10 cellular contexts compared by ENCODE assay signal in genomic region chr7:25031007-25031406, GRCh38. TPM values are rescaled to one million over a fixed set of nuclear protein-coding genes. Genes with fewer than 3 reads are reported as not detected.
DNase-seq lines count a peak whose midpoint lies in the region; ATAC-seq and TF ChIP-seq lines count a peak whose summit lies in the region.
"Had no signal": no experiment of that assay in that cellular context is flagged by ENCODE, and none has a peak within 500 bp of the region (broad histone marks: within the 10 kb centered on the region; RNA-seq: fewer than 3 reads in every experiment).

No MANE protein-coding gene starts in this region.

- no peak overlapping the region for H3K4me3 Mint-ChIP-seq in activated T-helper 17 cell treated with anti-CD3 and anti-CD28 coated beads, Interleukin-2, amount 50 U/mL, for 72 hours
- no peak overlapping the region for H3K4me3 Mint-ChIP-seq in endodermal cell
- H3K4me3 Mint-ChIP-seq in natural killer cell treated with Interleukin-12 subunit alpha and Interleukin-12 subunit beta and Interleukin-15 and Interleukin-18, amount 100 ng/mL, for 72 hours: no peak overlapping the region

- H3K36me3 Mint-ChIP-seq in activated T-helper 17 cell treated with anti-CD3 and anti-CD28 coated beads, Interleukin-2, amount 50 U/mL, for 72 hours (ENCODE audit: low read depth): peaks cover 6% of the 10 kb centered on the region
- no peaks in the 10 kb centered on the region for H3K36me3 Mint-ChIP-seq in endodermal cell (ENCODE audit: low read depth)
- H3K36me3 Mint-ChIP-seq in natural killer cell treated with Interleukin-12 subunit alpha and Interleukin-12 subunit beta and Interleukin-15 and Interleukin-18, amount 100 ng/mL, for 72 hours: no peaks in the 10 kb centered on the region

- H3K4me1 Mint-ChIP-seq in activated T-helper 17 cell treated with anti-CD3 and anti-CD28 coated beads, Interleukin-2, amount 50 U/mL, for 72 hours: peaks cover 25% of the 10 kb centered on the region
- peaks cover 11% of the 10 kb centered on the region for H3K4me1 Mint-ChIP-seq in endodermal cell
- H3K4me1 Mint-ChIP-seq in natural killer cell treated with Interleukin-12 subunit alpha and Interleukin-12 subunit beta and Interleukin-15 and Interleukin-18, amount 100 ng/mL, for 72 hours (ENCODE audit: low read depth in 2 of 2): peaks cover 10% of the 10 kb centered on the region in 2 donors

- H3K27me3 Mint-ChIP-seq in activated T-helper 17 cell treated with anti-CD3 and anti-CD28 coated beads, Interleukin-2, amount 50 U/mL, for 72 hours: no peaks in the 10 kb centered on the region
- H3K27me3 Mint-ChIP-seq in endodermal cell (ENCODE audit: insufficient read depth): peaks cover 1% of the 10 kb centered on the region
- no peaks in the 10 kb centered on the region for H3K27me3 Mint-ChIP-seq in natural killer cell treated with Interleukin-12 subunit alpha and Interleukin-12 subunit beta and Interleukin-15 and Interleukin-18, amount 100 ng/mL, for 72 hours

- peak; percentile 51 for DNase-seq in GM20000 (ENCODE audit: low spot score)
- DNase-seq in endodermal cell: no peak
- DNase-seq in NCI-H345 (lab: John Stamatoyannopoulos, UW): no peak
- no peak for DNase-seq in NCI-H1092 (lab: John Stamatoyannopoulos, UW)
- no peak for DNase-seq in natural killer cell treated with Interleukin-12 subunit alpha and Interleukin-12 subunit beta and Interleukin-15 and Interleukin-18, amount 100 ng/mL, for 72 hours (ENCODE audit: low spot score)
- DNase-seq: NCI-H526 had no signal

- no peak overlapping the region for H3K27ac Mint-ChIP-seq in activated T-helper 17 cell treated with anti-CD3 and anti-CD28 coated beads, Interleukin-2, amount 50 U/mL, for 72 hours
- H3K27ac Mint-ChIP-seq in endodermal cell: no peak overlapping the region
- H3K27ac Mint-ChIP-seq in natural killer cell treated with Interleukin-12 subunit alpha and Interleukin-12 subunit beta and Interleukin-15 and Interleukin-18, amount 100 ng/mL, for 72 hours: no peak overlapping the region

- no peaks in the 10 kb centered on the region for H3K36me3 ChIP-seq in endodermal cell (ENCODE audit: control insufficient read depth, insufficient read depth, low read length)

- TF ChIP-seq CTCF in GM20000 (IDR thresholded peaks at IDR 0.05; ENCODE audit: extremely low read depth, missing control alignments): no peak
- no peak for TF ChIP-seq CTCF in endodermal cell (conservative IDR thresholded peaks at IDR 0.05)

- ATAC-seq in GM18519 (IDR thresholded peaks at IDR 0.05; ENCODE audit: low FRiP score, unreplicated experiment) (peak; percentile 77), HG03066 (IDR thresholded peaks at IDR 0.05; ENCODE audit: low read depth, unreplicated experiment) (peak; percentile 94)
- ATAC-seq in activated T-helper 17 cell treated with anti-CD3 and anti-CD28 coated beads, Interleukin-2, amount 50 U/mL, for 72 hours (replicated peaks): peak; percentile 49
- ATAC-seq in natural killer cell treated with Interleukin-12 subunit alpha and Interleukin-12 subunit beta and Interleukin-15 and Interleukin-18, amount 100 ng/mL, for 72 hours: no peak

- no peak overlapping the region for H3K9ac ChIP-seq in endodermal cell (ENCODE audit: extremely low read depth, low read length, poor library complexity, severe bottlenecking)

- 78 to 92% methylated on average over 4 to 6 of the region's 6 CpGs for WGBS in endodermal cell (ENCODE audit: insufficient coverage in 1 of 2, insufficient read length in 1 of 2), 2 experiments

- H3K9me3 ChIP-seq in endodermal cell (ENCODE audit: control insufficient read depth, low read length): no peaks in the 10 kb centered on the region

- no peak overlapping the region for H3K4me3 ChIP-seq in endodermal cell (ENCODE audit: low read length)

- H3K4me1 ChIP-seq in endodermal cell (ENCODE audit: control insufficient read depth, insufficient read depth, low read length): no peaks in the 10 kb centered on the region

- H3K27ac ChIP-seq in endodermal cell (ENCODE audit: low read depth, low read length): no peak overlapping the region
- H3K27ac ChIP-seq: VCaP had no signal

- H3K27me3 ChIP-seq in endodermal cell (ENCODE audit: control insufficient read depth, insufficient read depth, low read length, poor library complexity, severe bottlenecking): no peaks in the 10 kb centered on the region

- H3K9me3 Mint-ChIP-seq in activated T-helper 17 cell treated with anti-CD3 and anti-CD28 coated beads, Interleukin-2, amount 50 U/mL, for 72 hours: peaks cover 2% of the 10 kb centered on the region
- H3K9me3 Mint-ChIP-seq in endodermal cell: peaks cover 11% of the 10 kb centered on the region
- H3K9me3 Mint-ChIP-seq in natural killer cell treated with Interleukin-12 subunit alpha and Interleukin-12 subunit beta and Interleukin-15 and Interleukin-18, amount 100 ng/mL, for 72 hours: no peaks in the 10 kb centered on the region

RNA-seq across cellular contexts. Expression of gene OSBPL3, which starts 51.0 kb away (rescaled TPM):
- total RNA-seq in activated T-helper 17 cell treated with anti-CD3 and anti-CD28 coated beads, Interleukin-2, amount 50 U/mL, for 72 hours: 10 to 100 TPM; 57.6 to 70.6 TPM
- 10 to 100 TPM in 1 of 2 donors, 1 to 10 TPM in 1; 9.8 to 11.3 TPM for total RNA-seq in endodermal cell
- 6.3 TPM for polyA plus RNA-seq in endodermal cell (2013, experiment 1 of 2)
- 5.8 TPM for polyA plus RNA-seq in endodermal cell (2013, experiment 2 of 2)
- total RNA-seq in natural killer cell treated with Interleukin-12 subunit alpha and Interleukin-12 subunit beta and Interleukin-15 and Interleukin-18, amount 100 ng/mL, for 72 hours: 10 to 100 TPM; 34.7 to 70.4 TPM

Comparison
In these comparisons a context has a peak if more than half of its experiments do, and no peak if none do; other contexts are left out.
1. ATAC-seq: peak in GM18519 (single experiment), HG03066 (single experiment) and activated T-helper 17 cell treated with anti-CD3 and anti-CD28 coated beads, Interleukin-2, amount 50 U/mL, for 72 hours (single experiment); none in natural killer cell treated with Interleukin-12 subunit alpha and Interleukin-12 subunit beta and Interleukin-15 and Interleukin-18, amount 100 ng/mL, for 72 hours (0 of 2).